ENCODE assay signal across 2 cellular contexts in genomic region chr1:153011359-153011758, GRCh38.
TF ChIP-seq lines count a peak whose summit lies in the region.

No MANE protein-coding gene starts in this region.

TF ChIP-seq in K562, 482 proteins besides CTCF, POLR2A, EP300 and RAD21:
- TF ChIP-seq NFYB (IDR thresholded peaks at IDR 0.05; ENCODE audit: extremely low read depth, insufficient read length) (peak; percentile 73), ASH1L (IDR thresholded peaks at IDR 0.05; ENCODE audit: borderline replicate concordance, low read depth, partially characterized antibody) (peak; percentile 68), MAFF (IDR thresholded peaks at IDR 0.05; ENCODE audit: low read length) (peak; percentile 26; the same call in 1 of the 2 replicates), MAFG (tag; conservative IDR thresholded peaks at IDR 0.05) (peak; percentile 75), C11orf30 (IDR thresholded peaks at IDR 0.05; ENCODE audit: low read depth) (peak; percentile 83), RBM25 (IDR thresholded peaks at IDR 0.05; ENCODE audit: low read depth, low read length, severe bottlenecking) (peak; percentile 45), ZNF316 (IDR thresholded peaks at IDR 0.05) (peak; percentile 93)

TF ChIP-seq in HepG2, 621 proteins besides CTCF, POLR2A, EP300 and RAD21:
- peak; percentile 43; the same call in 1 of the 2 replicates for TF ChIP-seq MAFF (IDR thresholded peaks at IDR 0.05; ENCODE audit: low read depth, low read length)
- TF ChIP-seq MAFK (conservative IDR thresholded peaks at IDR 0.05 in 1 of 2, IDR thresholded peaks at IDR 0.05 in 1 of 2; ENCODE audit: low read length in 2 of 2): peak in 1 of 2 experiments; percentile 60; a peak in 3 of 4 replicates
